1 cellular context compared by ENCODE assay signal in the genomic region with DNA sequence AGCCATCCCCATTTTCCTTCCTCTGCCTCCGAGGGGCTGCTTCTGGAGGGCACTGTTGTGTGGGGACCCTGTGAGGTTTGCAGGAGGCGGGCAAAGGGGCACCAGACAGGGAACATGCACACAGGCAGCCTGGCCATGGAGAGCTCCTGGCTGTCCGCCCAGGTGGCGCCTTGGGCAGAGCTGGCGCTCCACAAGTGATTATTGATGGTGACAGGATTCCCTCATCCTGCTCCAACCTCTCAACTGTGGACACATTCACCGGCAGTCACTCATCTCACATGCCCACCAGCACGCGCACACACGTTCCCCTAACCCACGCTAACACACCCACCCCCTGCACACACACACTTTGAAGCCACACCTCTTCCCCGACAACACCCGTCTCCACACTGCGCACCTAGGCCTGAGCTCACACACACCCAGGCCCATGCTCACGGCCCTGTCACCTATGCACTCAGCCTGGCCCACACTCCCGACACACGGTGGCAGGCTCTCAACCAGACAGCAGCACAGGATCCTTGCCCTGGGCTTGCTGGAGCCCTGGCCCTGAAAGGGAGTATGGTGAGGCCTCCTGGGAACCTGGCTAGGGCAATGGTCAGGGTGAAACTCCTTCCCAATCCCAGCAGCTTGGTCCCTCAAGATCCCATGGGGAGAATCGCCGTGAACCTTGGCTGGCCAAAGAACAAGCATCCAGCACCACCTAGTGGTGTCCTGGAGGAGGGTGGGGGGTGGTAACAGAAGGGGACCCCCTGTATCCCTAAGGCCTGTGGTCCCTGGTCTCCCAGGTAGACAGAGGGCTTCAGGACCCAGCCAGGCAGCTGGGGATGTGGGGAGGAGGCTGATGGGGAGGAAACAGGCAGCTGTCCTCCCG.
A peak's percentile ranks its signal among the peaks of the same experiment; 100 is the strongest.
TF ChIP-seq lines count a peak whose summit lies in the region.

No MANE protein-coding gene starts in this region.

TF ChIP-seq in HepG2, 621 proteins besides CTCF, POLR2A, EP300 and RAD21 (continued from another document and continues in another):
- TF ChIP-seq ZNF550 (CRISPR knock-in tag; IDR thresholded peaks at IDR 0.05; ENCODE audit: borderline replicate concordance) (peak; percentile 68; the same call in 1 of the 2 replicates), ZNF136 (CRISPR knock-in tag; IDR thresholded peaks at IDR 0.05; ENCODE audit: low read depth) (peak; percentile 78; the same call in 1 of the 2 replicates), NR2F6 (IDR thresholded peaks at IDR 0.05) (no peak), NR2F6 (CRISPR knock-in tag; IDR thresholded peaks at IDR 0.05) (peak; percentile 25; the same call in 1 of the 2 replicates), ZNF616 (CRISPR knock-in tag; IDR thresholded peaks at IDR 0.05; ENCODE audit: low read depth) (peak; percentile 75; the same call in 1 of the 2 replicates), TAF15 (IDR thresholded peaks at IDR 0.05; ENCODE audit: low read depth, low read length, poor library complexity, severe bottlenecking) (peak; percentile 49), ETV5 (CRISPR knock-in tag; IDR thresholded peaks at IDR 0.05; ENCODE audit: borderline replicate concordance) (peak; percentile 31; the same call in 1 of the 2 replicates), BRD4 (CRISPR knock-in tag; IDR thresholded peaks at IDR 0.05) (0 out of 2 replicates have a peak, but pooled peaks have one; percentile 45), ZNF44 (CRISPR knock-in tag; IDR thresholded peaks at IDR 0.05) (0 out of 2 replicates have a peak, but pooled peaks have one; percentile 57), CENPT (CRISPR knock-in tag; IDR thresholded peaks at IDR 0.05; ENCODE audit: low read depth) (peak; percentile 83; the same call in 1 of the 2 replicates), RARA (CRISPR knock-in tag; IDR thresholded peaks at IDR 0.05) (0 out of 2 replicates have a peak, but pooled peaks have one; percentile 21), FOXM1 (CRISPR knock-in tag; IDR thresholded peaks at IDR 0.05) (no peak), CHD4 (IDR thresholded peaks at IDR 0.05; ENCODE audit: borderline replicate concordance, low read length) (0 out of 2 replicates have a peak, but pooled peaks have one; percentile 33), MBNL3 (CRISPR knock-in tag; conservative IDR thresholded peaks at IDR 0.05) (no peak), PLRG1 (conservative IDR thresholded peaks at IDR 0.05) (no peak), RXRA (CRISPR knock-in tag; IDR thresholded peaks at IDR 0.05) (peak; percentile 54; the same call in 1 of the 2 replicates), SAFB2 (CRISPR knock-in tag; IDR thresholded peaks at IDR 0.05; ENCODE audit: borderline replicate concordance, low read depth) (peak; percentile 78; the same call in 1 of the 2 replicates), ZFX (CRISPR knock-in tag; IDR thresholded peaks at IDR 0.05; ENCODE audit: low read depth) (peak; percentile 96), ZNF546 (CRISPR knock-in tag; conservative IDR thresholded peaks at IDR 0.05) (no peak), ZZZ3 (CRISPR knock-in tag; IDR thresholded peaks at IDR 0.05; ENCODE audit: borderline replicate concordance) (0 out of 2 replicates have a peak, but pooled peaks have one; percentile 77), HNF4G (IDR thresholded peaks at IDR 0.05; ENCODE audit: borderline replicate concordance, low read depth, low read length) (no peak), HNF4G (CRISPR knock-in tag; IDR thresholded peaks at IDR 0.05; ENCODE audit: borderline replicate concordance, low read depth) (peak; percentile 29; the same call in 1 of the 2 replicates)
- TF ChIP-seq, protein P1, sequence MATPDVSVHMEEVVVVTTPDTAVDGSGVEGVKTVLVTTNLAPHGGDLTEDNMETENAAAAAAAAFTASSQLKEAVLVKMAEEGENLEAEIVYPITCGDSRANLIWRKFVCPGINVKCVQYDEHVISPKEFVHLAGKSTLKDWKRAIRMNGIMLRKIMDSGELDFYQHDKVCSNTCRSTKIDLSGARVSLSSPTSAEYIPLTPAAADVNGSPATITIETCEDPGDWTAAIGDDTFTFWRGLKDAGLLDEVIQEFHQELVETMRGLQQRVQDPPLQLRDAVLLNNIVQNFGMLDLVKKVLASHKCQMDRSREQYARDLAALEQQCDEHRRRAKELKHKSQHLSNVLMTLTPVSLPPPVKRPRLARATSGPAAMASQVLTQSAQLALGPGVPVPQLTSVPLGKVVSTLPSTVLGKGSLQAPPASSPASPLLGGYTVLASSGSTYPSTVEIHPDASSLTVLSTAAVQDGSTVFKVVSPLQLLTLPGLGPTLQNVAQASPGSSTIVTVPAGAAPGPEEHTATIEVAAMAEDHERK (CRISPR knock-in tag; IDR thresholded peaks at IDR 0.05; ENCODE audit: low read depth) = no peak
- TF ChIP-seq, protein P2, sequence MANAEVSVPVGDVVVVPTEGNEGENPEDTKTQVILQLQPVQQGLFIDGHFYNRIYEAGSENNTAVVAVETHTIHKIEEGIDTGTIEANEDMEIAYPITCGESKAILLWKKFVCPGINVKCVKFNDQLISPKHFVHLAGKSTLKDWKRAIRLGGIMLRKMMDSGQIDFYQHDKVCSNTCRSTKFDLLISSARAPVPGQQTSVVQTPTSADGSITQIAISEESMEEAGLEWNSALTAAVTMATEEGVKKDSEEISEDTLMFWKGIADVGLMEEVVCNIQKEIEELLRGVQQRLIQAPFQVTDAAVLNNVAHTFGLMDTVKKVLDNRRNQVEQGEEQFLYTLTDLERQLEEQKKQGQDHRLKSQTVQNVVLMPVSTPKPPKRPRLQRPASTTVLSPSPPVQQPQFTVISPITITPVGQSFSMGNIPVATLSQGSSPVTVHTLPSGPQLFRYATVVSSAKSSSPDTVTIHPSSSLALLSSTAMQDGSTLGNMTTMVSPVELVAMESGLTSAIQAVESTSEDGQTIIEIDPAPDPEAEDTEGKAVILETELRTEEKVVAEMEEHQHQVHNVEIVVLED (CRISPR knock-in tag; IDR thresholded peaks at IDR 0.05; ENCODE audit: borderline replicate concordance) = 0 out of 2 replicates have a peak, but pooled peaks have one; percentile 41
- TF ChIP-seq, protein P3, sequence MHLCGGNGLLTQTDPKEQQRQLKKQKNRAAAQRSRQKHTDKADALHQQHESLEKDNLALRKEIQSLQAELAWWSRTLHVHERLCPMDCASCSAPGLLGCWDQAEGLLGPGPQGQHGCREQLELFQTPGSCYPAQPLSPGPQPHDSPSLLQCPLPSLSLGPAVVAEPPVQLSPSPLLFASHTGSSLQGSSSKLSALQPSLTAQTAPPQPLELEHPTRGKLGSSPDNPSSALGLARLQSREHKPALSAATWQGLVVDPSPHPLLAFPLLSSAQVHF (CRISPR knock-in tag; IDR thresholded peaks at IDR 0.05) = 0 out of 2 replicates have a peak, but pooled peaks have one; percentile 56
- TF ChIP-seq, protein P4, sequence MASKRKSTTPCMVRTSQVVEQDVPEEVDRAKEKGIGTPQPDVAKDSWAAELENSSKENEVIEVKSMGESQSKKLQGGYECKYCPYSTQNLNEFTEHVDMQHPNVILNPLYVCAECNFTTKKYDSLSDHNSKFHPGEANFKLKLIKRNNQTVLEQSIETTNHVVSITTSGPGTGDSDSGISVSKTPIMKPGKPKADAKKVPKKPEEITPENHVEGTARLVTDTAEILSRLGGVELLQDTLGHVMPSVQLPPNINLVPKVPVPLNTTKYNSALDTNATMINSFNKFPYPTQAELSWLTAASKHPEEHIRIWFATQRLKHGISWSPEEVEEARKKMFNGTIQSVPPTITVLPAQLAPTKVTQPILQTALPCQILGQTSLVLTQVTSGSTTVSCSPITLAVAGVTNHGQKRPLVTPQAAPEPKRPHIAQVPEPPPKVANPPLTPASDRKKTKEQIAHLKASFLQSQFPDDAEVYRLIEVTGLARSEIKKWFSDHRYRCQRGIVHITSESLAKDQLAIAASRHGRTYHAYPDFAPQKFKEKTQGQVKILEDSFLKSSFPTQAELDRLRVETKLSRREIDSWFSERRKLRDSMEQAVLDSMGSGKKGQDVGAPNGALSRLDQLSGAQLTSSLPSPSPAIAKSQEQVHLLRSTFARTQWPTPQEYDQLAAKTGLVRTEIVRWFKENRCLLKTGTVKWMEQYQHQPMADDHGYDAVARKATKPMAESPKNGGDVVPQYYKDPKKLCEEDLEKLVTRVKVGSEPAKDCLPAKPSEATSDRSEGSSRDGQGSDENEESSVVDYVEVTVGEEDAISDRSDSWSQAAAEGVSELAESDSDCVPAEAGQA (IDR thresholded peaks at IDR 0.05; ENCODE audit: low read depth) = no peak
- TF ChIP-seq, protein P4 (CRISPR knock-in tag; IDR thresholded peaks at IDR 0.05; ENCODE audit: borderline replicate concordance) = no peak
- TF ChIP-seq, protein P5, sequence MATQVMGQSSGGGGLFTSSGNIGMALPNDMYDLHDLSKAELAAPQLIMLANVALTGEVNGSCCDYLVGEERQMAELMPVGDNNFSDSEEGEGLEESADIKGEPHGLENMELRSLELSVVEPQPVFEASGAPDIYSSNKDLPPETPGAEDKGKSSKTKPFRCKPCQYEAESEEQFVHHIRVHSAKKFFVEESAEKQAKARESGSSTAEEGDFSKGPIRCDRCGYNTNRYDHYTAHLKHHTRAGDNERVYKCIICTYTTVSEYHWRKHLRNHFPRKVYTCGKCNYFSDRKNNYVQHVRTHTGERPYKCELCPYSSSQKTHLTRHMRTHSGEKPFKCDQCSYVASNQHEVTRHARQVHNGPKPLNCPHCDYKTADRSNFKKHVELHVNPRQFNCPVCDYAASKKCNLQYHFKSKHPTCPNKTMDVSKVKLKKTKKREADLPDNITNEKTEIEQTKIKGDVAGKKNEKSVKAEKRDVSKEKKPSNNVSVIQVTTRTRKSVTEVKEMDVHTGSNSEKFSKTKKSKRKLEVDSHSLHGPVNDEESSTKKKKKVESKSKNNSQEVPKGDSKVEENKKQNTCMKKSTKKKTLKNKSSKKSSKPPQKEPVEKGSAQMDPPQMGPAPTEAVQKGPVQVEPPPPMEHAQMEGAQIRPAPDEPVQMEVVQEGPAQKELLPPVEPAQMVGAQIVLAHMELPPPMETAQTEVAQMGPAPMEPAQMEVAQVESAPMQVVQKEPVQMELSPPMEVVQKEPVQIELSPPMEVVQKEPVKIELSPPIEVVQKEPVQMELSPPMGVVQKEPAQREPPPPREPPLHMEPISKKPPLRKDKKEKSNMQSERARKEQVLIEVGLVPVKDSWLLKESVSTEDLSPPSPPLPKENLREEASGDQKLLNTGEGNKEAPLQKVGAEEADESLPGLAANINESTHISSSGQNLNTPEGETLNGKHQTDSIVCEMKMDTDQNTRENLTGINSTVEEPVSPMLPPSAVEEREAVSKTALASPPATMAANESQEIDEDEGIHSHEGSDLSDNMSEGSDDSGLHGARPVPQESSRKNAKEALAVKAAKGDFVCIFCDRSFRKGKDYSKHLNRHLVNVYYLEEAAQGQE (IDR thresholded peaks at IDR 0.05; ENCODE audit: borderline replicate concordance in 1 of 2, low read depth in 1 of 2, low read length in 2 of 2) = no peak
- TF ChIP-seq, protein P6, sequence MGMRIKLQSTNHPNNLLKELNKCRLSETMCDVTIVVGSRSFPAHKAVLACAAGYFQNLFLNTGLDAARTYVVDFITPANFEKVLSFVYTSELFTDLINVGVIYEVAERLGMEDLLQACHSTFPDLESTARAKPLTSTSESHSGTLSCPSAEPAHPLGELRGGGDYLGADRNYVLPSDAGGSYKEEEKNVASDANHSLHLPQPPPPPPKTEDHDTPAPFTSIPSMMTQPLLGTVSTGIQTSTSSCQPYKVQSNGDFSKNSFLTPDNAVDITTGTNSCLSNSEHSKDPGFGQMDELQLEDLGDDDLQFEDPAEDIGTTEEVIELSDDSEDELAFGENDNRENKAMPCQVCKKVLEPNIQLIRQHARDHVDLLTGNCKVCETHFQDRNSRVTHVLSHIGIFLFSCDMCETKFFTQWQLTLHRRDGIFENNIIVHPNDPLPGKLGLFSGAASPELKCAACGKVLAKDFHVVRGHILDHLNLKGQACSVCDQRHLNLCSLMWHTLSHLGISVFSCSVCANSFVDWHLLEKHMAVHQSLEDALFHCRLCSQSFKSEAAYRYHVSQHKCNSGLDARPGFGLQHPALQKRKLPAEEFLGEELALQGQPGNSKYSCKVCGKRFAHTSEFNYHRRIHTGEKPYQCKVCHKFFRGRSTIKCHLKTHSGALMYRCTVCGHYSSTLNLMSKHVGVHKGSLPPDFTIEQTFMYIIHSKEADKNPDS (CRISPR knock-in tag; IDR thresholded peaks at IDR 0.05) = peak; percentile 64; the same call in 1 of the 2 replicates
- TF ChIP-seq, protein P7, sequence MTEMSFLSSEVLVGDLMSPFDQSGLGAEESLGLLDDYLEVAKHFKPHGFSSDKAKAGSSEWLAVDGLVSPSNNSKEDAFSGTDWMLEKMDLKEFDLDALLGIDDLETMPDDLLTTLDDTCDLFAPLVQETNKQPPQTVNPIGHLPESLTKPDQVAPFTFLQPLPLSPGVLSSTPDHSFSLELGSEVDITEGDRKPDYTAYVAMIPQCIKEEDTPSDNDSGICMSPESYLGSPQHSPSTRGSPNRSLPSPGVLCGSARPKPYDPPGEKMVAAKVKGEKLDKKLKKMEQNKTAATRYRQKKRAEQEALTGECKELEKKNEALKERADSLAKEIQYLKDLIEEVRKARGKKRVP (CRISPR knock-in tag; IDR thresholded peaks at IDR 0.05) = no peak
